Comparison of ENCODE assay signal across 1 cellular context in the genomic region with DNA sequence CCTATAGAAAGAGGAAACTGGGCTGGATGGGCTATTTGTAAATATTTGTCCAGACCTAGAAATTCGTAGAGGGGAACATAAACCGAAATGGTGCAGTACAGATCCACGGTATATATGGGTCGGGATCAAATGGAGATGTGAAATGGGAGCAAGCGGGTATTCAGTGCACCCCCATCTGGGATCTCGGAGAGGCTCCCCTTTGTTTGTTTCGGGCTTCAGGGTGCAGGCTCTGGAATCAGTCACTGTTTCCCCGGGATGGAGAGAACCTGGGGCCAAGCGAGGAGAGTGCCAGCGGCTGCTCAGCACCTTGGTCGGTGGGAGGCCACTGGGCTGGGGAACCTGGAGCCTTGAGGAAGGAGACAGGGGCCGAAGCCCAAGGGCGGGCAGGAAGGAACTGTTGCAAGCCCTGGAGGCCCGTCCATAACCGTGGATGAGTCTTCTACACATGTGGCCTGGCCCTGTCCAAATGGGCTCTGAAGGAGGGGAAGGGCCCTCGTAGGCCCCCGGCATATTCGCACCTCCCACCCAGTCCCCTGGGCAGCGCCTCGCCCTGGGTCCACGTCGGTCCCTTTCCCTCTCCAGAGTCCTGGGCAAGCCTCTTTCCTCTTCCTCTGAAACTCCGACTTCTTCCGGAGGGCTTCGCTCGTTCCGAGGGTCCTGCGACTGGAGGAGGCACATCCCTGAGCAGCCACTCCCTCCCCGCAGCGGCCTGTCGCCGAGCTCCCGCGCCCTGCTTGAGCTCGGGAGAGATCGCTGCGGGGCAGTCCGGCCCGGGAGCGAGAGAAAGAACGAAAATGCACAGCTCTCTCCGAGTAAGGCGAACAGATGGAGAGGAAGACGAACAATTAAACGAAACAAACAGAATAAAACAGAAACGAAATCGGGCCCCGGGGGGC.
TF ChIP-seq lines count a peak whose summit lies in the region.

No MANE protein-coding gene starts in this region.

TF ChIP-seq in IMR-90, 13 proteins besides CTCF, POLR2A, EP300 and RAD21:
- TF ChIP-seq, protein P1, sequence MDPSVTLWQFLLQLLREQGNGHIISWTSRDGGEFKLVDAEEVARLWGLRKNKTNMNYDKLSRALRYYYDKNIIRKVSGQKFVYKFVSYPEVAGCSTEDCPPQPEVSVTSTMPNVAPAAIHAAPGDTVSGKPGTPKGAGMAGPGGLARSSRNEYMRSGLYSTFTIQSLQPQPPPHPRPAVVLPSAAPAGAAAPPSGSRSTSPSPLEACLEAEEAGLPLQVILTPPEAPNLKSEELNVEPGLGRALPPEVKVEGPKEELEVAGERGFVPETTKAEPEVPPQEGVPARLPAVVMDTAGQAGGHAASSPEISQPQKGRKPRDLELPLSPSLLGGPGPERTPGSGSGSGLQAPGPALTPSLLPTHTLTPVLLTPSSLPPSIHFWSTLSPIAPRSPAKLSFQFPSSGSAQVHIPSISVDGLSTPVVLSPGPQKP (IDR thresholded peaks at IDR 0.05; ENCODE audit: borderline replicate concordance, low read depth, low read length) = no peak
- TF ChIP-seq NFE2L2 (IDR thresholded peaks at IDR 0.05; ENCODE audit: low read depth, low read length) (no peak), SMC3 (IDR thresholded peaks at IDR 0.05; ENCODE audit: low read depth, low read length) (no peak), MXI1 (IDR thresholded peaks at IDR 0.05; ENCODE audit: borderline replicate concordance, low read depth, low read length) (no peak), MAFK (IDR thresholded peaks at IDR 0.05; ENCODE audit: low read depth, low read length) (no peak), RFX5 (IDR thresholded peaks at IDR 0.05; ENCODE audit: low read depth, low read length) (no peak), BHLHE40 (IDR thresholded peaks at IDR 0.05; ENCODE audit: low read depth, low read length) (no peak), FOS (IDR thresholded peaks at IDR 0.05; ENCODE audit: low read depth, low read length) (no peak), MAZ (IDR thresholded peaks at IDR 0.05; ENCODE audit: borderline replicate concordance, low read depth, low read length) (no peak)
